ENCODE assay signal across 11 cellular contexts in genomic region chr10:75375828-75376227, GRCh38. TPM values are rescaled to one million over a fixed set of nuclear protein-coding genes. Genes with fewer than 3 reads are reported as not detected.
DNase-seq lines count a peak whose midpoint lies in the region; ATAC-seq and FAIRE-seq lines count a peak whose summit lies in the region.
"Had no signal": no experiment of that assay in that cellular context is flagged by ENCODE, and none has a peak within 500 bp of the region (broad histone marks: within the 10 kb centered on the region; RNA-seq: fewer than 3 reads in every experiment).

No MANE protein-coding gene starts in this region.

- DNase-seq in Right ventricle myocardium superior (no peak), cardiac septum (ENCODE audit: low spot score) (no peak), SKM-1 (lab: John Stamatoyannopoulos, UW; ENCODE audit: unreplicated experiment) (peak; percentile 75), RCC 7860 (ENCODE audit: low spot score) (no peak), NCI-H748 treated with DMSO at 0.1 percent for 48 hours (lab: John Stamatoyannopoulos, UW) (no peak), SHP77 (lab: John Stamatoyannopoulos, UW) (no peak), NCI-H1417 treated with DMSO at 0.1 percent for 48 hours (lab: John Stamatoyannopoulos, UW) (no peak)
- DNase-seq: activated CD8-positive, alpha-beta memory T cell treated with anti-CD3 and anti-CD28 coated beads, Interleukin-2, amount 50 U/mL, for 48 hours; SJCRH30 had no signal

- ATAC-seq in Right ventricle myocardium superior (ENCODE audit: poor library complexity) (peak; percentile 53), HG03066 (IDR thresholded peaks at IDR 0.05; ENCODE audit: low read depth, unreplicated experiment) (peak; percentile 89)

- FAIRE-seq in RCC 7860 (lab: Jason Lieb, UNC), result no peak
- FAIRE-seq: A549 had no signal

- intact Hi-C loops in Right ventricle myocardium superior (cut with DNase I) (no loop called here), cardiac septum (cut with DNase I) (no loop called here)

RNA-seq across cellular contexts. Expression of gene ZNF503, which starts 25.7 kb away (rescaled TPM):
- total RNA-seq in Right ventricle myocardium superior, result 6.8 TPM
- total RNA-seq in cardiac septum, result 3.3 TPM

RNA-seq across cellular contexts. Expression of gene LRMDA, which starts 55.6 kb away (rescaled TPM):
- total RNA-seq in Right ventricle myocardium superior (26.3 TPM), cardiac septum (4.5 TPM)
